ENCODE assay signal across 8 cellular contexts in the genomic region with DNA sequence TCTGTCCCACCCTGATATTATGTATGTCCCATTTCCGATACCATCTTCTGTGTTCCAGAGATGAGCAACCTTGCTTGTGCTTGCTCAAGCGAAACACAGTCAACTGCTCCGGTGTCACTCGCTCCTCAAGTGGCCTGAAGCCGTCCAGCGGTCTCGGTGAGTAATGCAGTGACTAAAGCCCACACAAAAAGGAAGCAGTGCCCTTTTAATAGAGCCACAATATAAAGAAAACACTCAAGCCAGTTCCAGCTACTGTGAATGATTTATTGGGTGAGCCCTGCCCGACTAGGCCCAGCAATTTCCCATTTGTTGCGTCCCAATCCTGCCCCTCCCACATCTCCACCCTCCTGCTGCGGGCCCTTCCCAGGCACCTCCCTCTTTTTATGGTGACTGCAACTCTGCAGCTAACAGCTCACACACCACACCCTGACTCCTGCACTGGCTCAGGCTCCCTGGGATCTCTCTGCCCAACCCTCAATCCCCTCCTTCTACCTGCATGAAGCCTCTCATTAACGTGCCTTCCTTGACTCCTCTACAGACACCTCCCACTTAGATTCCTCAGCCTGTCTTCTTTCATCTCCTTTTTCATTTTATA. TPM values are rescaled to one million over a fixed set of nuclear protein-coding genes. Genes with fewer than 3 reads are reported as not detected.
DNase-seq lines count a peak whose midpoint lies in the region; ATAC-seq and TF ChIP-seq lines count a peak whose summit lies in the region.

No MANE protein-coding gene starts in this region.

- H3K4me3 ChIP-seq in smooth muscle cell, result peak overlapping the region; percentile 2
- no peak overlapping the region for H3K4me3 ChIP-seq in CD8-positive, alpha-beta memory T cell (ENCODE audit: low read length)

- no peaks in the 10 kb centered on the region for H3K9me3 ChIP-seq in smooth muscle cell (replicated peaks; ENCODE audit: low read depth)
- H3K9me3 ChIP-seq in CD8-positive, alpha-beta memory T cell (ENCODE audit: low read length), result no peaks in the 10 kb centered on the region

- H3K36me3 ChIP-seq in smooth muscle cell (ENCODE audit: low read depth), result no peaks in the 10 kb centered on the region
- H3K36me3 ChIP-seq in CD8-positive, alpha-beta memory T cell (ENCODE audit: insufficient read depth, low read length), result no peaks in the 10 kb centered on the region

- intact Hi-C loops in cardiac septum (cut with DNase I), result loop anchor here (10.0 kb wide), 1 partner anchor 112 kb away; no protein-coding TSS in a partner anchor

- CTCF ChIA-PET in RWPE1 (lab: Yijun Ruan, JAX), result interaction anchor here (0.6 to 1.2 kb wide), 6 partner anchors 35 to 926 kb away, joined by 3 read pairs; no protein-coding TSS in a partner anchor
- CTCF ChIA-PET in CD8-positive, alpha-beta memory T cell (lab: Charles Lee), result no interaction called here

- H3K4me3 Mint-ChIP-seq in CD8-positive, alpha-beta memory T cell, result no peak overlapping the region

- peaks cover 11% of the 10 kb centered on the region for H3K4me1 ChIP-seq in smooth muscle cell (ENCODE audit: low read depth)
- no peaks in the 10 kb centered on the region for H3K4me1 ChIP-seq in CD8-positive, alpha-beta memory T cell (ENCODE audit: insufficient read depth, low read length)

- 13% methylated on average over 11 of the region's 11 CpGs for WGBS in smooth muscle cell (ENCODE audit: low lambda C conversion rate)

- peak overlapping the region; percentile 38 for H3K4me2 ChIP-seq in smooth muscle cell

- TF ChIP-seq CTCF in RWPE1 (conservative IDR thresholded peaks at IDR 0.05; ENCODE audit: low read depth) (peak; percentile 46), smooth muscle cell (IDR thresholded peaks at IDR 0.05; ENCODE audit: borderline replicate concordance, insufficient read depth, poor library complexity, severe bottlenecking) (no peak)

- no peak overlapping the region for H3K9ac ChIP-seq in smooth muscle cell (ENCODE audit: low read depth)

- H3K36me3 Mint-ChIP-seq in CD8-positive, alpha-beta memory T cell, result no peaks in the 10 kb centered on the region

- no peak overlapping the region for H3K27ac Mint-ChIP-seq in CD8-positive, alpha-beta memory T cell

- peaks cover 8% of the 10 kb centered on the region for H3F3A ChIP-seq in smooth muscle cell (ENCODE audit: low read depth)

- POLR2A ChIA-PET in RWPE1 (lab: Yijun Ruan, JAX; ENCODE audit: low non-redundant PET), result no interaction called here
- POLR2A ChIA-PET in CD8-positive, alpha-beta memory T cell (lab: Charles Lee), result no interaction called here

- no peaks in the 10 kb centered on the region for H4K20me1 ChIP-seq in smooth muscle cell (ENCODE audit: low read depth)

- no peaks in the 10 kb centered on the region for H3K4me1 Mint-ChIP-seq in CD8-positive, alpha-beta memory T cell

- H3K27me3 Mint-ChIP-seq in CD8-positive, alpha-beta memory T cell, result no peaks in the 10 kb centered on the region

- H3K27ac ChIP-seq in RWPE1 (peak overlapping the region; percentile 75), smooth muscle cell (ENCODE audit: low read depth) (peak overlapping the region; percentile 41)
- no peak overlapping the region for H3K27ac ChIP-seq in CD8-positive, alpha-beta memory T cell (ENCODE audit: low read depth, low read length)

- no peaks in the 10 kb centered on the region for H3K27me3 ChIP-seq in smooth muscle cell (ENCODE audit: low read depth)
- H3K27me3 ChIP-seq in CD8-positive, alpha-beta memory T cell (ENCODE audit: insufficient read depth, low read length, poor library complexity, severe bottlenecking), result no peaks in the 10 kb centered on the region

- ATAC-seq in GM19463 (IDR thresholded peaks at IDR 0.05; ENCODE audit: unreplicated experiment) (peak; percentile 96), HG03378 (IDR thresholded peaks at IDR 0.05; ENCODE audit: unreplicated experiment) (peak; percentile 92)

- H3K79me2 ChIP-seq in smooth muscle cell (ENCODE audit: low read depth), result no peaks in the 10 kb centered on the region

- peak overlapping the region; percentile 68 for H2AFZ ChIP-seq in smooth muscle cell (ENCODE audit: low read depth)

- in situ Hi-C loops in Caki2 (cut with HindIII; ENCODE audit: low pct_unique_long_range_greater_than_20kb, low sequenced_read_pairs), result no loop called here

- peaks cover 3 to 26% (median 13%) of the 10 kb centered on the region in 5 donors for H3K9me3 Mint-ChIP-seq in CD8-positive, alpha-beta memory T cell

- DNase-seq in Caki2 (ENCODE audit: low read depth) (peak; percentile 97), RWPE1 (ENCODE audit: low spot score) (peak; percentile 67), cardiac septum (ENCODE audit: low spot score) (peak; percentile 80), smooth muscle cell (lab: John Stamatoyannopoulos, UW; ENCODE audit: unreplicated experiment) (no peak)
- no peak for DNase-seq in CD8-positive, alpha-beta memory T cell
- DNase-seq in activated CD4-positive, alpha-beta T cell treated with anti-CD3 and anti-CD28 coated beads, Interleukin-2, amount 50 U/mL, for 48 hours, result no peak

RNA-seq across cellular contexts. Expression of gene DSC1, which starts 44.2 kb away (rescaled TPM):
- not detected in 2 replicates for total RNA-seq in Caki2 (2014; rRNA removed; shearing (Covaris generic); ENCODE audit: low replicate concordance)
- total RNA-seq in cardiac septum (10.0 TPM), smooth muscle cell (50.9 and 54.7 TPM in 2 replicates)
- 2.1 and 5.0 TPM in 2 replicates for polyA plus RNA-seq in smooth muscle cell
- under 1 TPM; 0.11 to 0.18 TPM for total RNA-seq in CD8-positive, alpha-beta memory T cell
- polyA plus RNA-seq in CD8-positive, alpha-beta memory T cell, result 2.1 TPM

Comparison
In these comparisons a context has a peak if more than half of its experiments do, and no peak if none do; other contexts are left out.
1. DNase-seq: peak in Caki2 (single experiment), RWPE1 (single experiment) and cardiac septum (single experiment); none in smooth muscle cell (single experiment), CD8-positive, alpha-beta memory T cell (0 of 5) and activated CD4-positive, alpha-beta T cell treated with anti-CD3 and anti-CD28 coated beads, Interleukin-2, amount 50 U/mL, for 48 hours (0 of 2).